ENCODE assay signal across 8 cellular contexts in genomic region chr10:63133787-63134557, GRCh38. TPM values are rescaled to one million over a fixed set of nuclear protein-coding genes. Genes with fewer than 3 reads are reported as not detected.
DNase-seq lines count a peak whose midpoint lies in the region; ATAC-seq and TF ChIP-seq lines count a peak whose summit lies in the region.

No MANE protein-coding gene starts in this region.

- DNase-seq in stomach (peak; percentile 48), SW480 (ENCODE audit: low spot score) (no peak)

- H3K9me3 ChIP-seq in HUES6 (ENCODE audit: control insufficient read depth, insufficient read depth, low read depth, low read length), result peaks cover 14% of the 10 kb centered on the region; the same call in 1 of the 2 replicates
- H3K9me3 ChIP-seq in iPS-20b (ENCODE audit: insufficient read depth, low read depth, low read length), result peaks cover 6% of the 10 kb centered on the region
- no peaks in the 10 kb centered on the region for H3K9me3 ChIP-seq in stomach

- peaks cover 3% of the 10 kb centered on the region; the same call in 1 of the 2 replicates for H3K36me3 ChIP-seq in HUES6 (ENCODE audit: control insufficient read depth, insufficient read depth, low read length)
- H3K36me3 ChIP-seq in iPS-20b (ENCODE audit: insufficient read depth, low read depth, low read length), result no peaks in the 10 kb centered on the region
- peaks cover 0 to 2% (median 0%) of the 10 kb centered on the region in 4 donors for H3K36me3 ChIP-seq in stomach

- intact Hi-C loops in stomach (cut with DNase I; ENCODE audit: low total_unique reads), result no loop called here

- H3K4me1 ChIP-seq in HUES6 (ENCODE audit: control insufficient read depth, insufficient read depth, low read length) (peaks cover 8% of the 10 kb centered on the region), iPS-20b (ENCODE audit: insufficient read depth, low read length) (no peaks in the 10 kb centered on the region), stomach (peaks cover 11 to 51% (median 38%) of the 10 kb centered on the region in 4 donors)

- H3K27me3 ChIP-seq in HUES6 (ENCODE audit: control insufficient read depth, insufficient read depth, low read length) (no peaks in the 10 kb centered on the region), iPS-20b (ENCODE audit: insufficient read depth, low read length) (no peaks in the 10 kb centered on the region), stomach (no peaks in the 10 kb centered on the region)

- H3K4me3 ChIP-seq in HUES6 (ENCODE audit: low read depth, low read length), result peak overlapping the region; percentile 92
- peak overlapping the region; percentile 83 for H3K4me3 ChIP-seq in iPS-20b (ENCODE audit: low read length)
- peak overlapping the region; percentile 81 to 97 (median 89) for H3K4me3 ChIP-seq in stomach

- H3K9ac ChIP-seq in HUES6 (ENCODE audit: low read length) (peak overlapping the region; percentile 95), iPS-20b (ENCODE audit: low read depth, low read length) (peak overlapping the region; percentile 89)

- no peak for TF ChIP-seq EP300 in stomach (IDR thresholded peaks at IDR 0.05)

- TF ChIP-seq CTCF in C4-2B (conservative IDR thresholded peaks at IDR 0.05) (no peak), stomach (IDR thresholded peaks at IDR 0.05) (no peak)

- 3 to 9% (median 5%) methylated on average over 11 of the region's 11 CpGs for WGBS in stomach, 5 donors

- peak overlapping the region; percentile 82 for H3K27ac ChIP-seq in C4-2B
- peak overlapping the region; percentile 81 for H3K27ac ChIP-seq in HUES6 (ENCODE audit: low read depth, low read length)
- peak overlapping the region; percentile 63 for H3K27ac ChIP-seq in angular gyrus (ENCODE audit: low read depth, low read length)
- peak overlapping the region; percentile 24 for H3K27ac ChIP-seq in iPS-20b (ENCODE audit: low read length)
- peak overlapping the region; percentile 93 to 98 (median 96) for H3K27ac ChIP-seq in stomach

- ATAC-seq in HG03342 (IDR thresholded peaks at IDR 0.05; ENCODE audit: unreplicated experiment) (no peak), HG02763 (IDR thresholded peaks at IDR 0.05; ENCODE audit: unreplicated experiment) (no peak)

- no peak for TF ChIP-seq POLR2A in stomach (IDR thresholded peaks at IDR 0.05)

RNA-seq across cellular contexts. Expression of gene NRBF2, which starts 0.8 kb away (rescaled TPM):
- total RNA-seq in stomach, result 10 to 100 TPM in 4 of 5 donors, not detected in 1; 12.5 to 23.1 (median 16.1) TPM
- 10 to 100 TPM in 2 of 3 donors, 1 to 10 TPM in 1; 6.8 to 16.3 (median 14.2) TPM for polyA plus RNA-seq in stomach

Comparison
In these comparisons a context has a peak if more than half of its experiments do, and no peak if none do; other contexts are left out.
1. H3K27ac ChIP-seq: peak in every context shown above with its lines; median percentile 96 in stomach; 82 in C4-2B; 81 in HUES6; 63 in angular gyrus; 24 in iPS-20b.